ENCODE assay signal across 17 cellular contexts in genomic region chr15:26087395-26087794, GRCh38.
A peak's percentile ranks its signal among the peaks of the same experiment; 100 is the strongest.
DNase-seq lines count a peak whose midpoint lies in the region; ATAC-seq and TF ChIP-seq lines count a peak whose summit lies in the region.
"Had no signal": no experiment of that assay in that cellular context is flagged by ENCODE, and none has a peak within 500 bp of the region (broad histone marks: within the 10 kb centered on the region; RNA-seq: fewer than 3 reads in every experiment).

No MANE protein-coding gene starts in this region.

- H3K4me1 ChIP-seq in osteoblast (ENCODE audit: insufficient read depth, low read length): peaks cover 15% of the 10 kb centered on the region

- no peaks in the 10 kb centered on the region for H3K36me3 ChIP-seq in osteoblast (ENCODE audit: insufficient read depth, low read length)

- ATAC-seq in esophagus mucosa (peak; percentile 43), HG02642 (IDR thresholded peaks at IDR 0.05; ENCODE audit: poor library complexity, unreplicated experiment) (no peak), GM19452 (IDR thresholded peaks at IDR 0.05; ENCODE audit: unreplicated experiment) (no peak)
- no peak for ATAC-seq in stimulated activated naive CD8-positive, alpha-beta T cell treated with anti-CD3 and anti-CD28 coated beads, Interleukin-15, Interleukin-2, amounts not matched to agents 100 U/mL and 50 U/mL, for 24 hours
- ATAC-seq: activated CD8-positive, alpha-beta T cell treated with anti-CD3 and anti-CD28 coated beads for 36 hours; activated T-cell treated with anti-CD3 and anti-CD28 coated beads, Interleukin-2, amount 50 U/mL, for 72 hours; effector memory CD8-positive, alpha-beta T cell had no signal

- H3K4me3 ChIP-seq in osteoblast (ENCODE audit: insufficient read depth, low read length): no peak overlapping the region

- H2AFZ ChIP-seq in osteoblast (ENCODE audit: low read length): peak overlapping the region; percentile 10

- H3K9me3 ChIP-seq in osteoblast (ENCODE audit: low read depth, low read length): no peaks in the 10 kb centered on the region

- TF ChIP-seq CTCF in osteoblast (IDR thresholded peaks at IDR 0.05; ENCODE audit: extremely low read depth, low read depth, low read length): no peak

- peak overlapping the region; percentile 19 for H3K4me2 ChIP-seq in osteoblast (ENCODE audit: insufficient read depth, low read length)
- H3K4me2 ChIP-seq: KMS-11 had no signal

- H4K20me1 ChIP-seq in osteoblast (ENCODE audit: insufficient read depth, low read length): no peaks in the 10 kb centered on the region

- TF ChIP-seq POLR2A in erythroblast (IDR thresholded peaks at IDR 0.05; ENCODE audit: low read length): no peak

- no peaks in the 10 kb centered on the region for H3K79me2 ChIP-seq in osteoblast (ENCODE audit: insufficient read depth, low read length)

- DNase-seq in COLO829 (ENCODE audit: low spot score) (peak; percentile 8), NCI-H226 (peak; percentile 1), osteoblast (ENCODE audit: insufficient read length, low spot score, missing footprints) (no peak), erythroblast (lab: John Stamatoyannopoulos, UW) (no peak)
- DNase-seq in stimulated activated naive CD8-positive, alpha-beta T cell treated with anti-CD3 and anti-CD28 coated beads, Interleukin-15, Interleukin-2, amounts not matched to agents 100 U/mL and 50 U/mL, for 24 hours: no peak
- DNase-seq: activated CD8-positive, alpha-beta T cell treated with anti-CD3 and anti-CD28 coated beads for 36 hours; activated T-cell treated with anti-CD3 and anti-CD28 coated beads, Interleukin-2, amount 50 U/mL, for 72 hours; cerebellar nuclear complex; DMS 273 treated with DMSO at 0.1 percent for 48 hours; effector memory CD8-positive, alpha-beta T cell; NCI-H2171; nephron progenitor cell; RPMI8226 had no signal

- no peak overlapping the region for H3K27ac ChIP-seq in osteoblast (ENCODE audit: low read depth, low read length)
- H3K27ac ChIP-seq: KMS-11 had no signal

- H3K27me3 ChIP-seq in osteoblast (ENCODE audit: insufficient read depth, low read length): no peaks in the 10 kb centered on the region

Comparison
In these comparisons a context has a peak if more than half of its experiments do, and no peak if none do; other contexts are left out.
1. DNase-seq: peak in COLO829 (single experiment) and NCI-H226 (single experiment); none in osteoblast (single experiment), erythroblast (0 of 2) and stimulated activated naive CD8-positive, alpha-beta T cell treated with anti-CD3 and anti-CD28 coated beads, Interleukin-15, Interleukin-2, amounts not matched to agents 100 U/mL and 50 U/mL, for 24 hours (single experiment).